1 cellular context compared by ENCODE assay signal in genomic region chr17:76373481-76373825, GRCh38.
TF ChIP-seq lines count a peak whose summit lies in the region.

No MANE protein-coding gene starts in this region.

TF ChIP-seq in HepG2, 621 proteins besides CTCF, POLR2A, EP300 and RAD21:
- TF ChIP-seq HINFP (CRISPR knock-in tag; IDR thresholded peaks at IDR 0.05; ENCODE audit: low read depth) = no peak
- TF ChIP-seq PHF21A (CRISPR knock-in tag; IDR thresholded peaks at IDR 0.05) = peak; percentile 41
- peak; percentile 27; the same call in 1 of the 2 replicates for TF ChIP-seq GATAD2A (CRISPR knock-in tag; IDR thresholded peaks at IDR 0.05)
- peak; percentile 71; the same call in 1 of the 2 replicates for TF ChIP-seq ZBTB4 (CRISPR knock-in tag; IDR thresholded peaks at IDR 0.05; ENCODE audit: borderline replicate concordance)
- no peak for TF ChIP-seq NR1H2 (CRISPR knock-in tag; IDR thresholded peaks at IDR 0.05; ENCODE audit: borderline replicate concordance, low read depth)
- TF ChIP-seq ZFX (CRISPR knock-in tag; IDR thresholded peaks at IDR 0.05; ENCODE audit: low read depth) = 0 out of 2 replicates have a peak, but pooled peaks have one; percentile 2
- peak; percentile 90 for TF ChIP-seq ZNF362 (CRISPR knock-in tag; IDR thresholded peaks at IDR 0.05; ENCODE audit: borderline replicate concordance)
- peak; percentile 86 for TF ChIP-seq ZBTB33 (CRISPR knock-in tag; IDR thresholded peaks at IDR 0.05)
- TF ChIP-seq ZBTB38 (CRISPR knock-in tag; IDR thresholded peaks at IDR 0.05) = peak; percentile 91
- no peak for TF ChIP-seq ZNF121 (CRISPR knock-in tag; IDR thresholded peaks at IDR 0.05)
- TF ChIP-seq ZBTB1 (CRISPR knock-in tag; IDR thresholded peaks at IDR 0.05; ENCODE audit: borderline replicate concordance) = no peak
- peak; percentile 42; the same call in 1 of the 2 replicates for TF ChIP-seq ZNF687 (CRISPR knock-in tag; IDR thresholded peaks at IDR 0.05)
- 0 out of 2 replicates have a peak, but pooled peaks have one; percentile 18 for TF ChIP-seq ZNF350 (CRISPR knock-in tag; IDR thresholded peaks at IDR 0.05; ENCODE audit: borderline replicate concordance, low read depth)
- TF ChIP-seq MXI1 (IDR thresholded peaks at IDR 0.05; ENCODE audit: borderline replicate concordance, low read depth, low read length) = 0 out of 3 replicates have a peak, but pooled peaks have one; percentile 23
